ENCODE assay signal across 1 cellular context in genomic region chr16:11585460-11586374, GRCh38.
A peak's percentile ranks its signal among the peaks of the same experiment; 100 is the strongest.
TF ChIP-seq lines count a peak whose summit lies in the region.

No MANE protein-coding gene starts in this region.

TF ChIP-seq in HepG2, 621 proteins besides CTCF, POLR2A, EP300 and RAD21 (continued from another document and continues in another):
- TF ChIP-seq AFF4 (CRISPR knock-in tag; IDR thresholded peaks at IDR 0.05) (no peak), E2F1 (CRISPR knock-in tag; IDR thresholded peaks at IDR 0.05) (no peak; the same call in 1 of the 2 replicates), KMT2A (CRISPR knock-in tag; IDR thresholded peaks at IDR 0.05) (peak; percentile 73), ZNF335 (CRISPR knock-in tag; IDR thresholded peaks at IDR 0.05) (0 out of 2 replicates have a peak, but pooled peaks have one; percentile 20), EEA1 (CRISPR knock-in tag; IDR thresholded peaks at IDR 0.05; ENCODE audit: borderline replicate concordance) (no peak), KDM1A (CRISPR knock-in tag; IDR thresholded peaks at IDR 0.05) (no peak), JUNB (CRISPR knock-in tag; IDR thresholded peaks at IDR 0.05; ENCODE audit: borderline replicate concordance) (no peak), ZNF414 (CRISPR knock-in tag; IDR thresholded peaks at IDR 0.05) (0 out of 2 replicates have a peak, but pooled peaks have one; percentile 38), ZNF75D (CRISPR knock-in tag; IDR thresholded peaks at IDR 0.05; ENCODE audit: borderline replicate concordance) (no peak), ZBTB34 (CRISPR knock-in tag; IDR thresholded peaks at IDR 0.05) (no peak; the same call in 1 of the 2 replicates), ZNF547 (CRISPR knock-in tag; IDR thresholded peaks at IDR 0.05) (no peak; the same call in 1 of the 2 replicates), FOXO4 (CRISPR knock-in tag; conservative IDR thresholded peaks at IDR 0.05) (no peak), ZSCAN25 (CRISPR knock-in tag; IDR thresholded peaks at IDR 0.05) (no peak), SMYD3 (CRISPR knock-in tag; IDR thresholded peaks at IDR 0.05) (no peak), ZBTB49 (CRISPR knock-in tag; IDR thresholded peaks at IDR 0.05; ENCODE audit: borderline replicate concordance) (no peak), ZNF24 (IDR thresholded peaks at IDR 0.05) (no peak), ZNF589 (CRISPR knock-in tag; conservative IDR thresholded peaks at IDR 0.05) (no peak), ZNF124 (CRISPR knock-in tag; IDR thresholded peaks at IDR 0.05) (no peak), NFKB2 (CRISPR knock-in tag; IDR thresholded peaks at IDR 0.05; ENCODE audit: borderline replicate concordance) (peak; percentile 86; the same call in 1 of the 2 replicates), DDIT3 (CRISPR knock-in tag; IDR thresholded peaks at IDR 0.05) (no peak), ZNF441 (CRISPR knock-in tag; IDR thresholded peaks at IDR 0.05; ENCODE audit: borderline replicate concordance) (no peak; the same call in 1 of the 2 replicates), FOXK2 (IDR thresholded peaks at IDR 0.05) (no peak), SRSF1 (optimal IDR thresholded peaks at IDR 0.05; ENCODE audit: low read depth, low read length) (peak; percentile 77), ZNF276 (CRISPR knock-in tag; IDR thresholded peaks at IDR 0.05; ENCODE audit: low read depth) (0 out of 2 replicates have a peak, but pooled peaks have one; percentile 36), ZNF20 (CRISPR knock-in tag; IDR thresholded peaks at IDR 0.05) (no peak), ZNF451 (CRISPR knock-in tag; IDR thresholded peaks at IDR 0.05) (no peak; the same call in 1 of the 2 replicates), NPAS2 (CRISPR knock-in tag; IDR thresholded peaks at IDR 0.05; ENCODE audit: borderline replicate concordance) (0 out of 2 replicates have a peak, but pooled peaks have one; percentile 21), ZBTB42 (CRISPR knock-in tag; IDR thresholded peaks at IDR 0.05) (peak; percentile 52; the same call in 1 of the 2 replicates), TRAFD1 (CRISPR knock-in tag; IDR thresholded peaks at IDR 0.05; ENCODE audit: borderline replicate concordance) (0 out of 2 replicates have a peak, but pooled peaks have one; percentile 61), ZNF362 (CRISPR knock-in tag; IDR thresholded peaks at IDR 0.05; ENCODE audit: borderline replicate concordance) (no peak), ZNF180 (CRISPR knock-in tag; IDR thresholded peaks at IDR 0.05; ENCODE audit: borderline replicate concordance, low read depth) (peak; percentile 85; the same call in 1 of the 2 replicates), ZFP36L2 (CRISPR knock-in tag; IDR thresholded peaks at IDR 0.05) (no peak), HINFP (CRISPR knock-in tag; IDR thresholded peaks at IDR 0.05; ENCODE audit: low read depth) (no peak; the same call in 1 of the 2 replicates), SOX6 (IDR thresholded peaks at IDR 0.05) (no peak), SOX6 (CRISPR knock-in tag; IDR thresholded peaks at IDR 0.05) (peak; percentile 34; the same call in 1 of the 2 replicates), SP140L (CRISPR knock-in tag; IDR thresholded peaks at IDR 0.05; ENCODE audit: borderline replicate concordance) (no peak), ZBTB10 (CRISPR knock-in tag; IDR thresholded peaks at IDR 0.05; ENCODE audit: borderline replicate concordance) (peak; percentile 53; the same call in 1 of the 2 replicates), ZNF572 (CRISPR knock-in tag; IDR thresholded peaks at IDR 0.05) (no peak), NR2F1 (CRISPR knock-in tag; IDR thresholded peaks at IDR 0.05) (no peak)
